ENCODE assay signal across 23 cellular contexts in genomic region chr17:77271421-77271820, GRCh38.
"Had no signal": no experiment of that assay in that cellular context is flagged by ENCODE, and none has a peak within 500 bp of the region (broad histone marks: within the 10 kb centered on the region; RNA-seq: fewer than 3 reads in every experiment).

No MANE protein-coding gene starts in this region.

- H3K9me3 Mint-ChIP-seq: activated naive CD4-positive, alpha-beta T cell treated with anti-CD3 and anti-CD28 coated beads, Interleukin-2, amount 10 ng/mL, durations not matched to agents 7 days and 5 days; activated naive CD8-positive, alpha-beta T cell treated with anti-CD3 and anti-CD28 coated beads for 36 hours; activated T-cell treated with anti-CD3 and anti-CD28 coated beads, Interleukin-2, amount 50 U/mL, for 4 hours; activated T-helper 2 cell treated with anti-CD3 and anti-CD28 coated beads, Interferon-gamma antibody, Interleukin-2, Interleukin-4, amounts not matched to agents 10 μg/mL and 5 μg/mL and 100 μg/mL, durations not matched to agents 14 hours and 24 hours and 36 hours; IgD-negative memory B cell; T-helper 1 cell treated with Interleukin-12 subunit alpha and Interleukin-12 subunit beta and Interleukin-4 antibody, amounts not matched to agents 30 μg/mL and 1 μg/mL, for 36 hours had no signal

- H3K4me1 Mint-ChIP-seq: activated naive CD4-positive, alpha-beta T cell treated with anti-CD3 and anti-CD28 coated beads, Interleukin-2, amount 10 ng/mL, durations not matched to agents 7 days and 5 days; activated naive CD8-positive, alpha-beta T cell treated with anti-CD3 and anti-CD28 coated beads for 36 hours had no signal

- DNase-seq: activated CD4-positive, alpha-beta T cell treated with anti-CD3 and anti-CD28 coated beads for 48 hours; activated CD4-positive, alpha-beta T cell treated with anti-CD3 and anti-CD28 coated beads, Interleukin-2, amount 50 U/mL, for 4 hours; activated CD4-positive, CD25-positive, alpha-beta regulatory T cell treated with anti-CD3 and anti-CD28 coated beads, Interleukin-2, amount 50 U/mL, for 72 hours; activated CD8-positive, alpha-beta memory T cell treated with anti-CD3 and anti-CD28 coated beads for 24 hours; activated gamma-delta T cell treated with Interleukin-2 at 50 U/mL for 16 hours; activated naive CD4-positive, alpha-beta T cell treated with anti-CD3 and anti-CD28 coated beads, Interleukin-2, amount 10 ng/mL, durations not matched to agents 7 days and 5 days; activated naive CD8-positive, alpha-beta T cell treated with anti-CD3 and anti-CD28 coated beads for 36 hours; activated T-cell treated with anti-CD3 and anti-CD28 coated beads, Interleukin-2, amount 50 U/mL, for 4 hours; brain microvascular endothelial cell; KG1; NCI-H1048; NCI-H2029; NCI-H510A treated with DMSO at 0.1 percent for 48 hours; NCI-H69; NK-92 treated with Interleukin-12 subunit alpha and Interleukin-12 subunit beta, amount 100 ng/mL, for 24 hours; OCI-M1; Peyer's patch; SHP77 treated with DMSO at 0.1 percent for 48 hours had no signal

- ATAC-seq: activated T-cell treated with anti-CD3 and anti-CD28 coated beads, Interleukin-2, amount 50 U/mL, for 4 hours; WTC11 had no signal

- H3K36me3 Mint-ChIP-seq: activated naive CD4-positive, alpha-beta T cell treated with anti-CD3 and anti-CD28 coated beads, Interleukin-2, amount 10 ng/mL, durations not matched to agents 7 days and 5 days; activated naive CD8-positive, alpha-beta T cell treated with anti-CD3 and anti-CD28 coated beads for 36 hours; IgD-negative memory B cell; WTC11 had no signal

- H3K4me1 ChIP-seq: Peyer's patch had no signal

- H3K4me3 Mint-ChIP-seq: activated naive CD4-positive, alpha-beta T cell treated with anti-CD3 and anti-CD28 coated beads, Interleukin-2, amount 10 ng/mL, durations not matched to agents 7 days and 5 days; activated naive CD8-positive, alpha-beta T cell treated with anti-CD3 and anti-CD28 coated beads for 36 hours; activated T-cell treated with anti-CD3 and anti-CD28 coated beads, Interleukin-2, amount 50 U/mL, for 4 hours; IgD-negative memory B cell; T-helper 1 cell treated with Interleukin-12 subunit alpha and Interleukin-12 subunit beta and Interleukin-4 antibody, amounts not matched to agents 30 μg/mL and 1 μg/mL, for 36 hours; WTC11 had no signal

- H3K27me3 Mint-ChIP-seq: activated naive CD8-positive, alpha-beta T cell treated with anti-CD3 and anti-CD28 coated beads for 36 hours had no signal

- H3K27me3 ChIP-seq: brain microvascular endothelial cell, cardiac muscle cell, Peyer's patch had no signal

- H3K4me3 ChIP-seq: cardiac muscle cell, Peyer's patch had no signal

- H3K36me3 ChIP-seq: brain microvascular endothelial cell, cardiac muscle cell, Peyer's patch had no signal

- H3K27ac ChIP-seq: brain microvascular endothelial cell, cardiac muscle cell, Peyer's patch had no signal

- H3K27ac Mint-ChIP-seq: activated naive CD4-positive, alpha-beta T cell treated with anti-CD3 and anti-CD28 coated beads, Interleukin-2, amount 10 ng/mL, durations not matched to agents 7 days and 5 days; activated naive CD8-positive, alpha-beta T cell treated with anti-CD3 and anti-CD28 coated beads for 36 hours; activated T-helper 2 cell treated with anti-CD3 and anti-CD28 coated beads, Interferon-gamma antibody, Interleukin-2, Interleukin-4, amounts not matched to agents 10 μg/mL and 5 μg/mL and 100 μg/mL, durations not matched to agents 14 hours and 24 hours and 36 hours; T-helper 1 cell treated with Interleukin-12 subunit alpha and Interleukin-12 subunit beta and Interleukin-4 antibody, amounts not matched to agents 30 μg/mL and 1 μg/mL, for 36 hours; WTC11 had no signal

- H3K9me3 ChIP-seq: Peyer's patch had no signal
